In the genomic region with DNA sequence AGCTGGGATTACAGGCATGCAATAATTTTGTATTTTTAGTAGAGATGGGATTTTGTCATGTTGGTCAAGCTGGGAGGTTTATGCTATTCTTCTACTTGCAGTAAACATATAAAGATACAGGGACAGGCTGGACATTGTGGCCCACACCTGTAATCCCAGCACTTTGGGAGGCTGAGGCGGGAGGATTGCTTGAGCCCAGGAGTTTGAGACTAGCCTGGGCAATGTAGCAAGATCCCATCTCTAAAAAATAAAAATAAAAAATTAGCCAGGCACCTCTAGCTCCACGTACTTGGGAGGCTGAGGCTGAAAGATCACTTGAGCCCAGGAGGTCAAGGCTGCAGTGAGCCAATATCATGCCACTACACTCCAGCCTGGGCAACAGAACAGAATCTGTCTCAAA, we compare ENCODE assay signal across 5 cellular contexts. TPM values are rescaled to one million over a fixed set of nuclear protein-coding genes. Genes with fewer than 3 reads are reported as not detected.
A peak's percentile ranks its signal among the peaks of the same experiment; 100 is the strongest.
DNase-seq lines count a peak whose midpoint lies in the region; ATAC-seq, FAIRE-seq and TF ChIP-seq lines count a peak whose summit lies in the region.
"Not testable (repeated sequence)": the region's sequence is repeated elsewhere in the genome, so short reads cannot be mapped to it uniquely, and the experiment has no call there.

No MANE protein-coding gene starts in this region.

- not testable (repeated sequence) for H2AFZ ChIP-seq in K562 (ENCODE audit: low read depth, low read length); HepG2 (ENCODE audit: low read length)

- in situ Hi-C loops in K562 (cut with MboI); HepG2 (cut with HindIII; ENCODE audit: extremely low pct_ligation_motif_present, low pct_unique_long_range_greater_than_20kb): not testable (repeated sequence)

- not testable (repeated sequence) for H3K4me2 ChIP-seq in K562 (ENCODE audit: insufficient read depth, low read length); HepG2 (ENCODE audit: low read depth, low read length)

- not testable (repeated sequence) for H3K27me3 Mint-ChIP-seq in WTC11 (ENCODE audit: low read depth); naive B cell

- H3K36me3 ChIP-seq in HEK293 (ENCODE audit: control insufficient read depth in 2 of 2, insufficient read depth in 1 of 2, low read length in 2 of 2), result not testable (repeated sequence)
- H3K36me3 ChIP-seq in K562 (ENCODE audit: control insufficient read depth, insufficient read depth, low read length) (peaks cover 19% of the 10 kb centered on the region), HepG2 (replicated peaks in 1 of 2; ENCODE audit: control insufficient read depth in 1 of 2, insufficient read depth in 2 of 2, low read length in 2 of 2) (peaks cover 0 to 25% of the 10 kb centered on the region in 2 experiments; a peak in 2 of 5 replicates)

- BruUV-seq in K562 (replicated peaks; lab: Mats Ljungman, UMichigan); HepG2 (replicated peaks; lab: Mats Ljungman, UMichigan): not testable (repeated sequence)

- not testable (repeated sequence) for H3K9me1 ChIP-seq in K562 (ENCODE audit: control insufficient read depth, insufficient read depth, low read length)

- not testable (repeated sequence) for H3K4me3 Mint-ChIP-seq in WTC11
- peak overlapping the region in 1 of 8 donors; percentile 60 for H3K4me3 Mint-ChIP-seq in naive B cell

- WGBS in K562 (ENCODE audit: insufficient coverage, low coverage, missing lambda C conversion rate), result 77% methylated on average over 2 of the region's 2 CpGs
- 87% methylated on average over 2 of the region's 2 CpGs for WGBS in HepG2 (ENCODE audit: low lambda C conversion rate)

- H3K4me1 ChIP-seq in HEK293 (ENCODE audit: control insufficient read depth, insufficient read depth, low read length); K562 (replicated peaks in 1 of 2; ENCODE audit: control insufficient read depth in 2 of 2, insufficient read depth in 2 of 2, low read length in 2 of 2); HepG2 (ENCODE audit: insufficient read depth, low read length): not testable (repeated sequence)

- ATAC-seq in WTC11; K562; HepG2; naive B cell (ENCODE audit: low read depth in 2 of 2): not testable (repeated sequence)

- H3K9me3 ChIP-seq in HEK293 (ENCODE audit: control insufficient read depth, insufficient read depth, low read depth, low read length); K562 (replicated peaks; ENCODE audit: control insufficient read depth, insufficient read depth, low read depth, low read length); HepG2 (ENCODE audit: low read length): not testable (repeated sequence)

- not testable (repeated sequence) for H3K27me3 ChIP-seq in K562 (ENCODE audit: control insufficient read depth in 2 of 2, insufficient read depth in 2 of 2, low read length in 2 of 2); HepG2 (ENCODE audit: control insufficient read depth in 1 of 2, insufficient read depth in 2 of 2, low read length in 2 of 2)

- TF ChIP-seq RAD21 in K562 (CRISPR knock-in tag; conservative IDR thresholded peaks at IDR 0.05 in 1 of 2, IDR thresholded peaks at IDR 0.05 in 1 of 2); HepG2 (CRISPR knock-in tag; IDR thresholded peaks at IDR 0.05): not testable (repeated sequence)

- intact Hi-C loops in K562 (cut with micrococcal nuclease); HepG2 (cut with micrococcal nuclease; ENCODE audit: unreplicated experiment): not testable (repeated sequence)

- not testable (repeated sequence) for H3K9ac ChIP-seq in K562 (ENCODE audit: insufficient read depth in 1 of 2, low read depth in 2 of 2, low read length in 2 of 2); HepG2 (ENCODE audit: insufficient read depth, low read depth, low read length)

- not testable (repeated sequence) for H3K9me3 Mint-ChIP-seq in WTC11, naive B cell

- POLR2A ChIA-PET in HEK293 (lab: Yijun Ruan, JAX), result interaction anchor here (0.5 to 0.6 kb wide), 2 partner anchors 11 to 522 kb away, joined by 3 to 4 read pairs; no protein-coding TSS in a partner anchor
- POLR2A ChIA-PET in WTC11 (lab: Charles Lee); HepG2 (lab: Yijun Ruan, JAX): not testable (repeated sequence)
- POLR2A ChIA-PET in K562 (lab: Yijun Ruan, JAX), result interaction anchor here (1.1 kb wide), 1 partner anchor 23 kb away, joined by 3 read pairs; no protein-coding TSS in a partner anchor

- not testable (repeated sequence) for FAIRE-seq in K562 (lab: Jason Lieb, UNC); HepG2 (lab: Jason Lieb, UNC)

- not testable (repeated sequence) for TF ChIP-seq CTCF in HEK293 (tag by site-specific recombination; IDR thresholded peaks at IDR 0.05); WTC11 (IDR thresholded peaks at IDR 0.05); K562 (IDR thresholded peaks at IDR 0.05 in 2 of 3, conservative IDR thresholded peaks at IDR 0.05 in 1 of 3; ENCODE audit: insufficient read depth in 2 of 3, low read depth in 1 of 3, low read length in 3 of 3); HepG2 (CRISPR knock-in tag; IDR thresholded peaks at IDR 0.05)

- not testable (repeated sequence) for H4K20me1 ChIP-seq in K562 (replicated peaks; ENCODE audit: control insufficient read depth, insufficient read depth, low read length); HepG2 (ENCODE audit: insufficient read depth, low read length)

- H3K36me3 Mint-ChIP-seq in WTC11, result peaks cover 14% of the 10 kb centered on the region
- not testable (repeated sequence) for H3K36me3 Mint-ChIP-seq in naive B cell

- DNase-seq in WTC11 (ENCODE audit: low spot score); K562 (ENCODE audit: extremely low read depth in 1 of 4, low spot score in 3 of 4); HepG2 (ENCODE audit: low spot score); naive B cell: not testable (repeated sequence)

- not testable (repeated sequence) for TF ChIP-seq EP300 in K562 (IDR thresholded peaks at IDR 0.05; ENCODE audit: low read length); HepG2 (IDR thresholded peaks at IDR 0.05; ENCODE audit: low read depth in 2 of 2, low read length in 2 of 2); HepG2 (CRISPR knock-in tag; IDR thresholded peaks at IDR 0.05; ENCODE audit: borderline replicate concordance)

- H3K4me3 ChIP-seq in HEK293 (ENCODE audit: low read depth, low read length); K562; HepG2 (replicated peaks in 1 of 3; ENCODE audit: insufficient read depth in 1 of 3, low read depth in 2 of 3, low read length in 3 of 3): not testable (repeated sequence)

- not testable (repeated sequence) for H3K4me1 Mint-ChIP-seq in WTC11
- H3K4me1 Mint-ChIP-seq in naive B cell, result peaks cover 6 to 30% (median 13%) of the 10 kb centered on the region in 3 donors

- CTCF ChIA-PET in HEK293 (lab: Yijun Ruan, JAX); K562 (lab: Yijun Ruan, JAX; ENCODE audit: low intra/inter-chr PET ratio); HepG2 (lab: Yijun Ruan, JAX; ENCODE audit: low intra/inter-chr PET ratio, low total read pairs): not testable (repeated sequence)
- CTCF ChIA-PET in WTC11 (lab: Charles Lee), result interaction anchor here (1.0 kb wide), 1 partner anchor 16 kb away, joined by 8 read pairs; no protein-coding TSS in a partner anchor

- not testable (repeated sequence) for H3K27ac Mint-ChIP-seq in WTC11
- H3K27ac Mint-ChIP-seq in naive B cell, result peak overlapping the region in 4 of 6 donors; percentile 11 to 49 (median 13)

- not testable (repeated sequence) for H3K27ac ChIP-seq in HEK293 (ENCODE audit: extremely low read depth, low read depth, low read length); K562 (ENCODE audit: extremely low read depth, low read depth, low read length); HepG2 (ENCODE audit: extremely low read length, insufficient read depth, low read length)

- H3K79me2 ChIP-seq in K562 (ENCODE audit: control insufficient read depth, insufficient read depth, low read length); HepG2 (ENCODE audit: insufficient read depth, low read length): not testable (repeated sequence)

- TF ChIP-seq POLR2A in K562 (conservative IDR thresholded peaks at IDR 0.05); HepG2 (IDR thresholded peaks at IDR 0.05; ENCODE audit: insufficient read depth in 1 of 2, low read depth in 2 of 2, low read length in 2 of 2): not testable (repeated sequence)

RNA-seq across cellular contexts. Expression of a gene that starts 52.2 kb away (rescaled TPM):
- total RNA-seq in WTC11 (2021) (27.0 to 29.9 TPM (median 29.6 TPM) in 3 replicates), K562 (2014; rRNA removed) (5.7 and 9.3 TPM in 2 replicates), K562 (2014; rRNA removed; fragmentation: Illumina TruSeq; extraction: Trizol) (12.5 and 12.6 TPM in 2 replicates), K562 (2015; rRNA removed; fragmentation: Illumina TruSeq; extraction: Trizol) (10.1 and 11.7 TPM in 2 replicates), K562 (2021) (9.9 and 12.1 TPM in 2 replicates), HepG2 (2016; rRNA removed; fragmentation: Illumina TruSeq; extraction: Trizol) (12.6 and 15.6 TPM in 2 replicates)
- total RNA-seq in K562 (2011; cell fraction: chromatin; rRNA removed; ENCODE audit: low replicate concordance), result 23.4 and 26.8 TPM in 2 replicates
- 8.7 and 12.1 TPM in 2 replicates for total RNA-seq in K562 (2011; cell fraction: nucleolus; rRNA removed)
- total RNA-seq in K562 (2011; cell fraction: nucleoplasm; rRNA removed), result 12.0 and 18.9 TPM in 2 replicates
- polyA plus RNA-seq in K562 (2011; rRNA removed) (14.5 and 15.3 TPM in 2 replicates), K562 (2014; fragmentation: Illumina TruSeq; extraction: Trizol) (5.7 and 7.2 TPM in 2 replicates), K562 (2014; fragmentation: Nextera tagmentation; extraction: Ambion mirVana) (1 to 10 TPM; 2.4 to 3.8 TPM), K562 (2014; rRNA removed) (4.0 and 4.9 TPM in 2 replicates), HepG2 (2011; rRNA removed) (5.3 and 7.2 TPM in 2 replicates), naive B cell (ENCODE audit: low read depth in 6 of 6) (10 to 100 TPM in 4 of 6 donors, 1 to 10 TPM in 2; 6.3 to 20.2 (median 12.1) TPM)
- polyA plus RNA-seq in K562 (2011; cell fraction: cytosol; rRNA removed), result 3.6 and 4.5 TPM in 2 replicates
- 5.6 and 6.6 TPM in 2 replicates for polyA plus RNA-seq in K562 (2011; cell fraction: nucleus; rRNA removed)
- 5.9 and 8.9 TPM in 2 replicates for polyA plus RNA-seq in K562 (2012)
- polyA minus RNA-seq in K562 (2011; rRNA and poly(A)+ RNA removed), result 39.5 and 52.5 TPM in 2 replicates
- polyA minus RNA-seq in K562 (2011; cell fraction: cytosol; rRNA and poly(A)+ RNA removed), result 12.9 and 22.1 TPM in 2 replicates
- polyA minus RNA-seq in K562 (2011; cell fraction: nucleus; rRNA and poly(A)+ RNA removed), result 10.1 and 15.7 TPM in 2 replicates
- 0.97 and 1.0 TPM in 2 replicates for total RNA-seq in HepG2 (2016; cell fraction: cytosol; rRNA removed; fragmentation: Illumina TruSeq; extraction: Trizol; ENCODE audit: low read depth)
- total RNA-seq in HepG2 (2016; cell fraction: insoluble cytoplasmic fraction; rRNA removed; fragmentation: Illumina TruSeq; extraction: Trizol), result 11.6 and 15.8 TPM in 2 replicates
- total RNA-seq in HepG2 (2016; cell fraction: membrane; rRNA removed; fragmentation: Illumina TruSeq; extraction: Trizol), result 4.3 and 4.8 TPM in 2 replicates
- 7.8 and 9.8 TPM in 2 replicates for total RNA-seq in HepG2 (2016; cell fraction: nucleus; rRNA removed; fragmentation: Illumina TruSeq; extraction: Trizol)
- 2.7 and 3.6 TPM in 2 replicates for polyA plus RNA-seq in HepG2 (2011; cell fraction: cytosol; rRNA removed)
- 4.8 and 5.0 TPM in 2 replicates for polyA plus RNA-seq in HepG2 (2011; cell fraction: nucleus; rRNA removed)
- polyA plus RNA-seq in HepG2 (2012), result 6.3 and 7.5 TPM in 2 replicates
- 0.26 and 0.32 TPM in 2 replicates for polyA plus RNA-seq in HepG2 (2016; cell fraction: cytosol; fragmentation: Illumina TruSeq; extraction: Trizol; ENCODE audit: low read depth)
- 8.7 and 9.9 TPM in 2 replicates for polyA plus RNA-seq in HepG2 (2016; cell fraction: insoluble cytoplasmic fraction; fragmentation: Illumina TruSeq; extraction: Trizol; ENCODE audit: low read depth)
- polyA plus RNA-seq in HepG2 (2016; cell fraction: membrane; fragmentation: Illumina TruSeq; extraction: Trizol; ENCODE audit: low read depth), result 0.96 and 1.4 TPM in 2 replicates
- polyA plus RNA-seq in HepG2 (2016; cell fraction: nucleus; fragmentation: Illumina TruSeq; extraction: Trizol; ENCODE audit: insufficient read depth, low read depth), result 8.1 and 9.1 TPM in 2 replicates
- 7.7 and 12.1 TPM in 2 replicates for polyA minus RNA-seq in HepG2 (2011; rRNA and poly(A)+ RNA removed; ENCODE audit: low replicate concordance)
- 13.5 and 13.7 TPM in 2 replicates for polyA minus RNA-seq in HepG2 (2011; cell fraction: cytosol; rRNA and poly(A)+ RNA removed)
- 12.0 and 13.6 TPM in 2 replicates for polyA minus RNA-seq in HepG2 (2011; cell fraction: nucleus; rRNA and poly(A)+ RNA removed)
